In genomic region chr6:37695857-37696219, GRCh38 we compare ENCODE assay signal across 8 cellular contexts. TPM values are rescaled to one million over a fixed set of nuclear protein-coding genes. Genes with fewer than 3 reads are reported as not detected.
DNase-seq lines count a peak whose midpoint lies in the region; ATAC-seq and TF ChIP-seq lines count a peak whose summit lies in the region.

No MANE protein-coding gene starts in this region.

- H3K27ac ChIP-seq in left ventricle myocardium inferior (replicated peaks) (no peak overlapping the region), mesodermal cell (ENCODE audit: low read depth, low read length, severe bottlenecking) (no peak overlapping the region), urinary bladder (ENCODE audit: low read depth) (no peak overlapping the region)

- H3K4me1 ChIP-seq in left ventricle myocardium inferior, result peaks cover 40% of the 10 kb centered on the region
- peaks cover 11% of the 10 kb centered on the region for H3K4me1 ChIP-seq in mesodermal cell (ENCODE audit: control insufficient read depth, insufficient read depth, low read length, poor library complexity, severe bottlenecking)
- no peaks in the 10 kb centered on the region for H3K4me1 ChIP-seq in urinary bladder (ENCODE audit: insufficient read depth)

- intact Hi-C loops in left ventricle myocardium inferior (cut with micrococcal nuclease) (no loop called here), left cardiac atrium (cut with DNase I) (loop anchor here in 1 of 2 donors (10.0 kb wide), 2 partner anchors 131 to 371 kb away; no protein-coding TSS in a partner anchor)

- WGBS in mesodermal cell (ENCODE audit: insufficient coverage in 2 of 2), 2 experiments, result 10% methylated on average over 13 to 17 of the region's 19 CpGs
- WGBS in urinary bladder, result 7% methylated on average over 19 of the region's 19 CpGs

- H3K36me3 ChIP-seq in left ventricle myocardium inferior, result no peaks in the 10 kb centered on the region
- no peaks in the 10 kb centered on the region for H3K36me3 ChIP-seq in mesodermal cell (ENCODE audit: control insufficient read depth, insufficient read depth, low read length)
- no peaks in the 10 kb centered on the region for H3K36me3 ChIP-seq in urinary bladder (ENCODE audit: insufficient read depth)

- ATAC-seq in left cardiac atrium, result no peak
- no peak for ATAC-seq in GM21381 (IDR thresholded peaks at IDR 0.05; ENCODE audit: unreplicated experiment)
- ATAC-seq in HG03025 (IDR thresholded peaks at IDR 0.05; ENCODE audit: low FRiP score, unreplicated experiment), result no peak

- H3K4me3 ChIP-seq in left ventricle myocardium inferior (peak overlapping the region; percentile 83), astrocyte of the spinal cord (ENCODE audit: low read depth, low read length) (peak overlapping the region; percentile 66), mesodermal cell (ENCODE audit: extremely low read depth, insufficient read depth, low read length, poor library complexity, severe bottlenecking) (peak overlapping the region; percentile 53), urinary bladder (ENCODE audit: low read depth, low read length) (peak overlapping the region; percentile 59)

- no peak for DNase-seq in left ventricle myocardium inferior
- no peak for DNase-seq in left cardiac atrium
- no peak for DNase-seq in astrocyte of the spinal cord (ENCODE audit: low read depth, low spot score)
- no peak for DNase-seq in stimulated activated CD4-positive, alpha-beta T cell treated with anti-CD3 and anti-CD28 coated beads, Interleukin-1b, Interleukin-23, amount 100 ng/mL, for 48 hours

- TF ChIP-seq CTCF in left ventricle myocardium inferior (IDR thresholded peaks at IDR 0.05; ENCODE audit: borderline replicate concordance), result no peak
- TF ChIP-seq CTCF in astrocyte of the spinal cord (IDR thresholded peaks at IDR 0.05; ENCODE audit: low read depth, low read length), result no peak

- peaks cover 63% of the 10 kb centered on the region for H3K27me3 ChIP-seq in left ventricle myocardium inferior (ENCODE audit: low read depth)

- H3K9me3 ChIP-seq in left ventricle myocardium inferior (replicated peaks) (no peaks in the 10 kb centered on the region), mesodermal cell (ENCODE audit: control insufficient read depth, low read length) (no peaks in the 10 kb centered on the region)

- in situ Hi-C loops in astrocyte of the spinal cord (cut with HindIII; ENCODE audit: low sequenced_read_pairs), result no loop called here

RNA-seq across cellular contexts. Expression of gene MDGA1, which starts 1.8 kb away (rescaled TPM):
- total RNA-seq in left ventricle myocardium inferior (3.3 TPM), left cardiac atrium (1 to 10 TPM; 2.9 to 4.7 TPM), urinary bladder (3.6 TPM)
- 2.1 TPM for polyA plus RNA-seq in mesodermal cell (2013, experiment 1 of 2)
- 1.6 TPM for polyA plus RNA-seq in mesodermal cell (2013, experiment 2 of 2)
- polyA plus RNA-seq in urinary bladder, result 3.3 TPM
